In the genomic region with DNA sequence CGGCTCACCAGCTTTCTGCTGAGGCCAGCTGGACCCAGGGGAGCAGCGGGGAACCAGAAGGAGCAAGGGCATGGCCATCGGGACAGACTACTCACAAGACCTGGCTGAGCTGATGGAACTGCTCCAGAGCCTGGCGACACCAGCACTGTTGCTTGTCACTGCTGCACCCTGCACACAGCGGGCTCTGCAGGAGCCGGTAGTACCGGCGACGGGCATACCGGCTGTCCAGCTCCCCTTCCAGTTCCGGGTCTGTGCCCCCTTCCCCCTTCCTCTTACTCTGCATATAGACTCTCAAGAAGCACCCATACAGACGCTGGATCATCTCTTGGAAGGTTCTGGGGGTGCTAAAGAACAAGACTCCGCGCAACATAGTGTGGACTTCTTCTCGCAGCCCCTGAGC, we compare ENCODE assay signal across 1 cellular context.
TF ChIP-seq lines count a peak whose summit lies in the region.

No MANE protein-coding gene starts in this region.

TF ChIP-seq in K562, 482 proteins besides CTCF, POLR2A, EP300 and RAD21:
- TF ChIP-seq CHD4 (IDR thresholded peaks at IDR 0.05; ENCODE audit: insufficient read depth, insufficient replicate concordance, low read depth, low read length, poor library complexity, severe bottlenecking) (no peak), SRSF1 (IDR thresholded peaks at IDR 0.05; ENCODE audit: low read depth, low read length) (no peak)
